Comparison of ENCODE assay signal across 26 cellular contexts in the genomic region with DNA sequence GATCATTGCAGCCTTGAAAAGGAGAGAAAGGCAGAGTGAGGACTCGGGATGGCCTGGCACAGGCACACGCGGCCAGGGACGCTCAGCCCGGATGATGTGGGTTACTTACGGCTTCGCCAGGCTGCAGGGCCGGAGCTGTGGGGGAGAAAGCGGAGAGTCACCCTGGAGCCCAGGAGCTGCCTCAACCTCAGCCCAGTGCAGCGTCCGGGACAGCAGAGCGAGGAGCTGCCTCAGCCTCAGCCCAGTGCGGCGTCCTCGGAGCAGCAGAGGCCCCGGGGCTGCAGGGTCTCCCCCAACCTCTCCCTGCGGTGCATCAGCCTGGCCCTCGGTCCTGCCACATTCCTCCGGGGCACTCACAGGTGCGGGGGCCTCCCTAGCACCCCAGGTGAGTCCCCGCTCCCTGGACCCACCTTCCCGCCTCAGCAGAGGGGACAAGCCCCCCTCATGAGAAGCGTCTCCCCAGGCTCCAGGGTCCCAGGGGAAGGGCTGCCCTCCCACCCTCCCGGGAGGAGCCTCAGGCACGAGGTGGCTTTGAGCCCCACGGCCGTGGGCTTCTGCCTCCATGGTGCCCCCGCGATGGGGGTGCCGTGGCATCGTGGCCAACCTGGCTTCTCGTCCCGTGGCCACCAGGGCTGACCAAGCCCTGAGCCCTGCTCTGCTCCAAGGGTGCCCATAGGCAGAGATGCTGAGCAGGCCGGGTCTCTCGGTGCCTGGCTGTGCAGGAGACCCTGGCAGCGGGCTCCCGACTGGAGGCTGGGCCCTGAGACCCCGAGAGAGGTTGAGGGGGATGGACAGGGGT. TPM values are rescaled to one million over a fixed set of nuclear protein-coding genes. Genes with fewer than 3 reads are reported as not detected.
DNase-seq lines count a peak whose midpoint lies in the region; ATAC-seq, FAIRE-seq and TF ChIP-seq lines count a peak whose summit lies in the region.
"Had no signal": no experiment of that assay in that cellular context is flagged by ENCODE, and none has a peak within 500 bp of the region (broad histone marks: within the 10 kb centered on the region; RNA-seq: fewer than 3 reads in every experiment).

No MANE protein-coding gene starts in this region.

- no peaks in the 10 kb centered on the region for H3K9me3 ChIP-seq in heart right ventricle
- H3K9me3 ChIP-seq in Peyer's patch = no peaks in the 10 kb centered on the region
- H3K9me3 ChIP-seq in kidney (ENCODE audit: control insufficient read depth in 1 of 2, low read length in 2 of 2) = no peaks in the 10 kb centered on the region
- H3K9me3 ChIP-seq: HAP-1, MG63, sigmoid colon, SJSA1, tibial nerve had no signal

- WGBS in heart right ventricle, 2 donors = 95% methylated on average over 38 of the region's 38 CpGs

- peak; percentile 20 for DNase-seq in left cardiac atrium
- no peak for DNase-seq in heart right ventricle
- peak in 2 of 3 donors; percentile 13 to 39 for DNase-seq in Peyer's patch
- peak; percentile 74 for DNase-seq in kidney
- DNase-seq in GM19240 (ENCODE audit: insufficient read length, low spot score) = no peak
- DNase-seq in AG20443 (ENCODE audit: low spot score) = no peak
- DNase-seq: anterior cingulate cortex; central memory CD4-positive, alpha-beta T cell; effector memory CD4-positive, alpha-beta T cell; GDM1; MG63; NCI-H1436 treated with DMSO at 0.1 percent for 48 hours; NCI-H2171 treated with DMSO at 0.1 percent for 48 hours; NCI-H748 treated with DMSO at 0.1 percent for 48 hours; occipital lobe had no signal

- no peak overlapping the region for H3K4me3 ChIP-seq in heart right ventricle
- H3K4me3 ChIP-seq in Peyer's patch = no peak overlapping the region
- H3K4me3 ChIP-seq in kidney (ENCODE audit: low read length in 2 of 2) = no peak overlapping the region
- H3K4me3 ChIP-seq: GM12878, HAP-1, lung, MG63, sigmoid colon, SJSA1, tibial nerve had no signal

- ATAC-seq in left cardiac atrium = no peak
- ATAC-seq in heart right ventricle = no peak
- ATAC-seq in HG03025 (IDR thresholded peaks at IDR 0.05; ENCODE audit: low FRiP score, unreplicated experiment) = no peak
- ATAC-seq: GM12878; stimulated activated memory B cell treated with anti-CD40 and anti-IgM and Interleukin-4, amounts not matched to agents 10 μg/mL and 1 μg/mL and 100 μg/mL, for 72 hours; WTC11 had no signal

- H3K4me1 ChIP-seq in heart right ventricle = peaks cover 3 to 9% (median 8%) of the 10 kb centered on the region in 9 donors
- peaks cover 0 to 9% (median 7%) of the 10 kb centered on the region in 4 donors for H3K4me1 ChIP-seq in Peyer's patch
- H3K4me1 ChIP-seq in kidney (ENCODE audit: control insufficient read depth in 1 of 2, insufficient read depth in 1 of 2, low read depth in 1 of 2, low read length in 2 of 2) = peaks cover 0 to 5% of the 10 kb centered on the region in 2 donors

- H3K27me3 ChIP-seq in heart right ventricle (peaks cover 0 to 8% (median 0%) of the 10 kb centered on the region in 7 donors), Peyer's patch (no peaks in the 10 kb centered on the region)
- H3K27me3 ChIP-seq: MG63, SJSA1 had no signal

- H3K36me3 ChIP-seq in heart right ventricle (peaks cover 0 to 4% (median 0%) of the 10 kb centered on the region in 9 donors), Peyer's patch (no peaks in the 10 kb centered on the region), kidney (ENCODE audit: control insufficient read depth in 1 of 2, insufficient read depth in 2 of 2, low read length in 2 of 2) (no peaks in the 10 kb centered on the region)
- H3K36me3 ChIP-seq: HAP-1, MG63, sigmoid colon, SJSA1 had no signal

- H3K9ac ChIP-seq in kidney (ENCODE audit: low read length in 2 of 2) = no peak overlapping the region

- no peak for TF ChIP-seq POLR2A in Peyer's patch (IDR thresholded peaks at IDR 0.05)

- H3K27ac ChIP-seq in heart right ventricle (no peak overlapping the region), Peyer's patch (no peak overlapping the region), kidney (ENCODE audit: low read depth in 2 of 2, low read length in 2 of 2) (no peak overlapping the region)
- H3K27ac ChIP-seq: sigmoid colon, SJSA1, tibial nerve had no signal

- no peak for TF ChIP-seq CTCF in heart right ventricle (IDR thresholded peaks at IDR 0.05)
- TF ChIP-seq CTCF in Peyer's patch (IDR thresholded peaks at IDR 0.05) = no peak
- TF ChIP-seq CTCF in kidney (IDR thresholded peaks at IDR 0.05; ENCODE audit: borderline replicate concordance, extremely low read depth, insufficient read depth) = no peak

- intact Hi-C loops in left cardiac atrium (cut with DNase I) (no loop called here), heart right ventricle (cut with DNase I) (no loop called here), kidney (cut with DNase I) (no loop called here)

- no peak for FAIRE-seq in kidney (lab: Jason Lieb, UNC)
- FAIRE-seq: GM12878 had no signal

RNA-seq across cellular contexts. Expression of a gene that starts 10.5 kb away (rescaled TPM):
- total RNA-seq in left cardiac atrium (not detected), heart right ventricle (not detected), Peyer's patch (1 to 10 TPM in 1 of 4 donors, not detected in 3; 1.3 TPM), kidney (2.3 TPM)
- polyA plus RNA-seq in heart right ventricle (not detected), kidney (ENCODE audit: insufficient read depth, low read depth, low replicate concordance) (0.28 TPM)
- total RNA-seq: occipital lobe, sigmoid colon, SJSA1, tibial nerve, WTC11 had no signal
- polyA plus RNA-seq: BJ, GM12878, IgD-negative memory B cell had no signal

RNA-seq across cellular contexts. Expression of a gene that starts 31.3 kb away (rescaled TPM):
- 1 to 10 TPM; 5.3 to 6.1 TPM for total RNA-seq in left cardiac atrium
- total RNA-seq in heart right ventricle = 1 to 10 TPM; 2.9 to 6.0 (median 3.5) TPM
- polyA plus RNA-seq in heart right ventricle = 10 to 100 TPM in 1 of 2 donors, 1 to 10 TPM in 1; 7.1 to 14.0 TPM
- 10 to 100 TPM; 14.0 to 32.0 (median 22.7) TPM for total RNA-seq in Peyer's patch
- total RNA-seq in kidney = 14.8 TPM
- 8.6 TPM for polyA plus RNA-seq in kidney (ENCODE audit: insufficient read depth, low read depth, low replicate concordance)

Comparison
In these comparisons a context has a peak if more than half of its experiments do, and no peak if none do; other contexts are left out.
1. DNase-seq: peak in left cardiac atrium (single experiment), Peyer's patch (2 of 3) and kidney (single experiment); none in heart right ventricle (0 of 2), GM19240 (single experiment) and AG20443 (single experiment).